Comparison of ENCODE assay signal across 7 cellular contexts in the genomic region with DNA sequence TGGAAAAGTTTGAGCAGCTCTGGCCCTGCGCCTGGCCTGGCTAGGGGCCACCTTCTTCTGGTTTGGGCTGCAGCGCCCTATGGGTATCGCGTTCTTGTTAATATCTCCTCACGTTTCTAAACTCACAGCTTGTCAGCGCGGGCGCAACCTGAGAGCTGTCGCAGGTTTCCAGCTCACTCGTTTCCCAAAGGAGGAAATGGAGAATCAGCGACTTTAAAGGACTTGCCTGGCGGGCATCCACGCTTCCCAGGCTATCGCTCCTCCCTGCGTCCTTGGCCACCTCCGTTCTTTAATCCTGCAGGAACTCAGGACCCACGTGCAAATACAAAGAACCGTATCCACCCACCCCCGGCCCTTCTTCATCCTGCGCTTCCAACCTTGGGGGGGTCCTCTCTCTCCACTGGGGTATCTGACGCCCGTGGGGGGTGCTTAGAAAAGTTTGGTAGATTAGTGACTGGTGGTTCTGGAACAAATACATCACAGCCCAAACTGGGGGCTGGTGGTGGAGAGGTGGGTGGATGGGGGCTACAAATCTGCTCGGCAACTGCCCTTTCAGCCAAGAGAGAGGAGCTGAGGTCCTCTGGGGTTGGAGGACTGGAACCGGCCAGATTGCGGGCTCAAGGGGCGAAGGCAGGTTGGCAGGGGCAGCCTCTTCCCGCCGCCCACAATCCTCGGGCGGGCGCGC. TPM values are rescaled to one million over a fixed set of nuclear protein-coding genes. Genes with fewer than 3 reads are reported as not detected.
A peak's percentile ranks its signal among the peaks of the same experiment; 100 is the strongest.
DNase-seq lines count a peak whose midpoint lies in the region; ATAC-seq and TF ChIP-seq lines count a peak whose summit lies in the region.

No MANE protein-coding gene starts in this region.

- TF ChIP-seq CTCF in GM13977 (IDR thresholded peaks at IDR 0.05; ENCODE audit: extremely low read depth, insufficient read depth, missing control alignments), result no peak
- TF ChIP-seq CTCF in gastroesophageal sphincter (IDR thresholded peaks at IDR 0.05), result no peak
- TF ChIP-seq CTCF in neural crest cell (conservative IDR thresholded peaks at IDR 0.05), result no peak

- H3K27me3 Mint-ChIP-seq in activated T-helper 2 cell treated with anti-CD3 and anti-CD28 coated beads, Interferon-gamma antibody, Interleukin-2, Interleukin-4, amounts not matched to agents 10 μg/mL and 5 μg/mL and 100 μg/mL, durations not matched to agents 14 hours and 24 hours and 36 hours (ENCODE audit: low read depth), result no peaks in the 10 kb centered on the region
- no peaks in the 10 kb centered on the region for H3K27me3 Mint-ChIP-seq in neural crest cell (ENCODE audit: low read depth)

- peaks cover 27% of the 10 kb centered on the region for H3K36me3 Mint-ChIP-seq in activated T-helper 2 cell treated with anti-CD3 and anti-CD28 coated beads, Interferon-gamma antibody, Interleukin-2, Interleukin-4, amounts not matched to agents 10 μg/mL and 5 μg/mL and 100 μg/mL, durations not matched to agents 14 hours and 24 hours and 36 hours (ENCODE audit: low read depth)
- H3K36me3 Mint-ChIP-seq in neural crest cell (ENCODE audit: low read depth), result peaks cover 10% of the 10 kb centered on the region

- H3K27ac ChIP-seq in gastroesophageal sphincter, result peak overlapping the region in 3 of 4 donors; percentile 62 to 81 (median 81)

- peak overlapping the region; percentile 92 for H3K4me3 Mint-ChIP-seq in activated T-helper 2 cell treated with anti-CD3 and anti-CD28 coated beads, Interferon-gamma antibody, Interleukin-2, Interleukin-4, amounts not matched to agents 10 μg/mL and 5 μg/mL and 100 μg/mL, durations not matched to agents 14 hours and 24 hours and 36 hours (ENCODE audit: low read depth)
- peak overlapping the region; percentile 100 for H3K4me3 Mint-ChIP-seq in neural crest cell

- peaks cover 41% of the 10 kb centered on the region for H3K4me1 Mint-ChIP-seq in activated T-helper 2 cell treated with anti-CD3 and anti-CD28 coated beads, Interferon-gamma antibody, Interleukin-2, Interleukin-4, amounts not matched to agents 10 μg/mL and 5 μg/mL and 100 μg/mL, durations not matched to agents 14 hours and 24 hours and 36 hours (ENCODE audit: low read depth)
- peaks cover 49% of the 10 kb centered on the region for H3K4me1 Mint-ChIP-seq in neural crest cell

- no peaks in the 10 kb centered on the region for H3K9me3 ChIP-seq in gastroesophageal sphincter

- H3K36me3 ChIP-seq in gastroesophageal sphincter, result no peaks in the 10 kb centered on the region

- intact Hi-C loops in activated T-helper 2 cell treated with anti-CD3 and anti-CD28 coated beads, Interferon-gamma antibody, Interleukin-2, Interleukin-4, amounts not matched to agents 10 μg/mL and 5 μg/mL and 100 μg/mL, durations not matched to agents 14 hours and 24 hours and 36 hours (cut with micrococcal nuclease), result loop anchor here (2.0 to 5.0 kb wide), 3 partner anchors 34 to 264 kb away; partner anchors contain the start of genes CEP78 and GNAQ

- TF ChIP-seq EP300 in gastroesophageal sphincter (IDR thresholded peaks at IDR 0.05), result no peak

- peak; percentile 43 for DNase-seq in GM13977 (ENCODE audit: low spot score)
- DNase-seq in NCI-H2107 (lab: John Stamatoyannopoulos, UW), result peak; percentile 65
- DNase-seq in activated T-helper 2 cell treated with anti-CD3 and anti-CD28 coated beads, Interferon-gamma antibody, Interleukin-2, Interleukin-4, amounts not matched to agents 10 μg/mL and 5 μg/mL and 100 μg/mL, durations not matched to agents 14 hours and 24 hours and 36 hours (ENCODE audit: low spot score), result no peak
- DNase-seq in neural crest cell (ENCODE audit: low read depth, low spot score), result peak; percentile 26
- DNase-seq in AML-193 (lab: John Stamatoyannopoulos, UW), result no peak

- H3K9me3 Mint-ChIP-seq in activated T-helper 2 cell treated with anti-CD3 and anti-CD28 coated beads, Interferon-gamma antibody, Interleukin-2, Interleukin-4, amounts not matched to agents 10 μg/mL and 5 μg/mL and 100 μg/mL, durations not matched to agents 14 hours and 24 hours and 36 hours, result no peaks in the 10 kb centered on the region
- no peaks in the 10 kb centered on the region for H3K9me3 Mint-ChIP-seq in neural crest cell

- peak overlapping the region; percentile 38 to 70 for H3K4me3 ChIP-seq in gastroesophageal sphincter

- peak overlapping the region; percentile 93 for H3K27ac Mint-ChIP-seq in activated T-helper 2 cell treated with anti-CD3 and anti-CD28 coated beads, Interferon-gamma antibody, Interleukin-2, Interleukin-4, amounts not matched to agents 10 μg/mL and 5 μg/mL and 100 μg/mL, durations not matched to agents 14 hours and 24 hours and 36 hours
- H3K27ac Mint-ChIP-seq in neural crest cell (ENCODE audit: unreplicated experiment), result peak overlapping the region; percentile 99

- ATAC-seq in gastroesophageal sphincter (peak; percentile 24), GM21528 (IDR thresholded peaks at IDR 0.05; ENCODE audit: low FRiP score, unreplicated experiment) (no peak)

- no peaks in the 10 kb centered on the region for H3K27me3 ChIP-seq in gastroesophageal sphincter

- no peak for TF ChIP-seq POLR2A in gastroesophageal sphincter (IDR thresholded peaks at IDR 0.05)

- in situ Hi-C loops in GM13977 (cut with MboI; ENCODE audit: low pct_unique_long_range_greater_than_20kb, low sequenced_read_pairs, unreplicated experiment), result no loop called here

- peaks cover 0 to 35% (median 13%) of the 10 kb centered on the region in 3 donors for H3K4me1 ChIP-seq in gastroesophageal sphincter

- 0 to 9% methylated on average over 2 to 5 of the region's 32 CpGs for WGBS in gastroesophageal sphincter (ENCODE audit: low coverage in 1 of 2), 2 donors

RNA-seq across cellular contexts. Expression of gene PSAT1, which starts 0.6 kb away (rescaled TPM):
- 66.5 and 67.6 TPM in 2 replicates for total RNA-seq in activated T-helper 2 cell treated with anti-CD3 and anti-CD28 coated beads, Interferon-gamma antibody, Interleukin-2, Interleukin-4, amounts not matched to agents 10 μg/mL and 5 μg/mL and 100 μg/mL, durations not matched to agents 14 hours and 24 hours and 36 hours
- total RNA-seq in gastroesophageal sphincter, result 1 to 10 TPM; 2.5 to 6.6 (median 4.3) TPM
- 164 and 166 TPM in 2 replicates for total RNA-seq in neural crest cell

Comparison
In these comparisons a context has a peak if more than half of its experiments do, and no peak if none do; other contexts are left out.
1. DNase-seq: peak in GM13977 (single experiment), NCI-H2107 (single experiment) and neural crest cell (single experiment); none in activated T-helper 2 cell treated with anti-CD3 and anti-CD28 coated beads, Interferon-gamma antibody, Interleukin-2, Interleukin-4, amounts not matched to agents 10 μg/mL and 5 μg/mL and 100 μg/mL, durations not matched to agents 14 hours and 24 hours and 36 hours (single experiment) and AML-193 (0 of 2).